8 cellular contexts compared by ENCODE assay signal in genomic region chr14:92039720-92040430, GRCh38. TPM values are rescaled to one million over a fixed set of nuclear protein-coding genes. Genes with fewer than 3 reads are reported as not detected.
A peak's percentile ranks its signal among the peaks of the same experiment; 100 is the strongest.
DNase-seq lines count a peak whose midpoint lies in the region; ATAC-seq and TF ChIP-seq lines count a peak whose summit lies in the region.

TRIP11 (minus strand) TSS chr14:92040059; CDS start chr14:92039685, 374 bp downstream.

- peak; percentile 95 for DNase-seq in NCI-H1694 treated with DMSO at 0.1 percent for 48 hours (lab: John Stamatoyannopoulos, UW)
- DNase-seq in anterior cingulate cortex (lab: John Stamatoyannopoulos, UW), result peak; percentile 59 to 96 (median 91)
- peak; percentile 95 to 98 (median 97) for DNase-seq in right cardiac atrium
- DNase-seq in putamen (ENCODE audit: low spot score), result peak; percentile 94
- peak in 1 of 2 donors; percentile 92 for DNase-seq in vagina (ENCODE audit: extremely low spot score in 2 of 2)

- no peaks in the 10 kb centered on the region for H3K27me3 ChIP-seq in right cardiac atrium (ENCODE audit: control insufficient read depth, insufficient read depth)
- H3K27me3 ChIP-seq in vagina, result no peaks in the 10 kb centered on the region

- peak; percentile 97 for ATAC-seq in GM18498 (IDR thresholded peaks at IDR 0.05; ENCODE audit: unreplicated experiment)
- peak; percentile 98 for ATAC-seq in HG02885 (IDR thresholded peaks at IDR 0.05; ENCODE audit: poor library complexity, unreplicated experiment)
- ATAC-seq in right cardiac atrium, result peak; percentile 99 to 100

- intact Hi-C loops in T-helper 2 cell treated with Interferon-gamma antibody and Interleukin-4, amounts not matched to agents 100 ng/mL and 5 ng/mL, for 36 hours (cut with micrococcal nuclease), result loop anchor here (1.0 to 10.0 kb wide), 6 partner anchors 66 to 755 kb away; partner anchors contain the start of genes ATXN3, CPSF2, GOLGA5 and NDUFB1
- intact Hi-C loops in right cardiac atrium (cut with DNase I) (no loop called here), vagina (cut with DNase I) (no loop called here)

- no peaks in the 10 kb centered on the region for H3K9me3 ChIP-seq in right cardiac atrium (ENCODE audit: control insufficient read depth, low read length)
- H3K9me3 ChIP-seq in vagina, result no peaks in the 10 kb centered on the region

- peak within 1 kb of the TSS; percentile 86 for H3K4me3 ChIP-seq in right cardiac atrium (ENCODE audit: low read length)
- peak within 1 kb of the TSS; percentile 55 to 57 for H3K4me3 ChIP-seq in vagina

- no peak for TF ChIP-seq POLR2A in vagina (IDR thresholded peaks at IDR 0.05)

- H3K36me3 ChIP-seq in vagina, result no peaks in the 10 kb centered on the region

- H3K27ac ChIP-seq in right cardiac atrium (ENCODE audit: low read length), result peak within 1 kb of the TSS; percentile 88
- H3K27ac ChIP-seq in vagina, result peak within 1 kb of the TSS; percentile 79

- under 1% methylated on average over 57 of the region's 57 CpGs for WGBS in right cardiac atrium

- peak in 2 of 3 experiments; percentile 6 to 26 for TF ChIP-seq CTCF in vagina (IDR thresholded peaks at IDR 0.05)

- H3K4me1 ChIP-seq in right cardiac atrium (ENCODE audit: control insufficient read depth, insufficient read depth, low read length), result peaks cover 4% of the 10 kb centered on the region
- H3K4me1 ChIP-seq in vagina, result peaks cover 44% of the 10 kb centered on the region

RNA-seq across cellular contexts. Expression of gene TRIP11, which starts in this region (rescaled TPM):
- total RNA-seq in T-helper 2 cell treated with Interferon-gamma antibody and Interleukin-4, amounts not matched to agents 100 ng/mL and 5 ng/mL, for 36 hours, result 44.2 and 44.7 TPM in 2 replicates
- total RNA-seq in right cardiac atrium (10 to 100 TPM; 48.3 to 61.1 (median 55.5) TPM), vagina (27.0 TPM)
- 6.9 TPM for polyA plus RNA-seq in right cardiac atrium
